ENCODE assay signal across 8 cellular contexts in genomic region chr2:181891966-181892794, GRCh38. TPM values are rescaled to one million over a fixed set of nuclear protein-coding genes. Genes with fewer than 3 reads are reported as not detected.
A peak's percentile ranks its signal among the peaks of the same experiment; 100 is the strongest.
DNase-seq lines count a peak whose midpoint lies in the region; ATAC-seq, FAIRE-seq and TF ChIP-seq lines count a peak whose summit lies in the region.

No MANE protein-coding gene starts in this region.

- H3K36me3 ChIP-seq in WERI-Rb-1 (peaks cover 12% of the 10 kb centered on the region), bronchial epithelial cell (ENCODE audit: control insufficient read depth, insufficient read depth, low read length) (no peaks in the 10 kb centered on the region)

- no peaks in the 10 kb centered on the region for H3K9me3 ChIP-seq in WERI-Rb-1 (ENCODE audit: severe bottlenecking)

- H3K4me3 ChIP-seq in WERI-Rb-1 (ENCODE audit: low read depth, low read length) (peak overlapping the region; percentile 98), bronchial epithelial cell (ENCODE audit: low read depth, low read length) (peak overlapping the region; percentile 97)

- H3K27me3 ChIP-seq in WERI-Rb-1 (ENCODE audit: insufficient read depth, low read depth, severe bottlenecking) (no peaks in the 10 kb centered on the region), bronchial epithelial cell (ENCODE audit: control insufficient read depth, insufficient read depth, low read length) (no peaks in the 10 kb centered on the region)

- ATAC-seq in GM18502 (IDR thresholded peaks at IDR 0.05; ENCODE audit: poor library complexity, unreplicated experiment) (peak; percentile 61), HG02938 (IDR thresholded peaks at IDR 0.05; ENCODE audit: unreplicated experiment) (peak; percentile 66)

- TF ChIP-seq CTCF in 22Rv1 (IDR thresholded peaks at IDR 0.05), result no peak
- TF ChIP-seq CTCF in WERI-Rb-1 (IDR thresholded peaks at IDR 0.05; ENCODE audit: low read depth, low read length), result peak; percentile 46; the same call in 1 of the 2 replicates
- peak; percentile 36 for TF ChIP-seq CTCF in bronchial epithelial cell (IDR thresholded peaks at IDR 0.05; ENCODE audit: insufficient read depth, low read length, severe bottlenecking)

- H3K27ac ChIP-seq in 22Rv1 (peak overlapping the region; percentile 92), WERI-Rb-1 (peak overlapping the region; percentile 92)

- peak; percentile 45 for DNase-seq in NCI-H2029 treated with DMSO at 0.1 percent for 48 hours (lab: John Stamatoyannopoulos, UW)
- DNase-seq in WERI-Rb-1, result peak; percentile 74
- DNase-seq in bronchial epithelial cell (ENCODE audit: low read depth), result peak; percentile 39
- peak; percentile 90 for DNase-seq in islet precursor cell
- peak; percentile 70 for DNase-seq in stimulated activated CD4-positive, alpha-beta T cell treated with anti-CD3 and anti-CD28 coated beads, Interleukin-15, amount 100 ng/mL, for 24 hours

- no peak for FAIRE-seq in bronchial epithelial cell (lab: Jason Lieb, UNC)

RNA-seq across cellular contexts. Expression of gene ITPRID2, which starts 0.7 kb away (rescaled TPM):
- 106 and 132 TPM in 2 replicates for total RNA-seq in bronchial epithelial cell

Comparison
In these comparisons a context has a peak if more than half of its experiments do, and no peak if none do; other contexts are left out.
1. Peak in every context shown above with its lines: DNase-seq, ATAC-seq, H3K4me3 ChIP-seq and H3K27ac ChIP-seq.
2. DNase-seq: peak in every context shown above with its lines; median percentile 90 in islet precursor cell; 74 in WERI-Rb-1; 70 in stimulated activated CD4-positive, alpha-beta T cell treated with anti-CD3 and anti-CD28 coated beads, Interleukin-15, amount 100 ng/mL, for 24 hours; 45 in NCI-H2029 treated with DMSO at 0.1 percent for 48 hours; 39 in bronchial epithelial cell.